1 cellular context compared by ENCODE assay signal in the genomic region with DNA sequence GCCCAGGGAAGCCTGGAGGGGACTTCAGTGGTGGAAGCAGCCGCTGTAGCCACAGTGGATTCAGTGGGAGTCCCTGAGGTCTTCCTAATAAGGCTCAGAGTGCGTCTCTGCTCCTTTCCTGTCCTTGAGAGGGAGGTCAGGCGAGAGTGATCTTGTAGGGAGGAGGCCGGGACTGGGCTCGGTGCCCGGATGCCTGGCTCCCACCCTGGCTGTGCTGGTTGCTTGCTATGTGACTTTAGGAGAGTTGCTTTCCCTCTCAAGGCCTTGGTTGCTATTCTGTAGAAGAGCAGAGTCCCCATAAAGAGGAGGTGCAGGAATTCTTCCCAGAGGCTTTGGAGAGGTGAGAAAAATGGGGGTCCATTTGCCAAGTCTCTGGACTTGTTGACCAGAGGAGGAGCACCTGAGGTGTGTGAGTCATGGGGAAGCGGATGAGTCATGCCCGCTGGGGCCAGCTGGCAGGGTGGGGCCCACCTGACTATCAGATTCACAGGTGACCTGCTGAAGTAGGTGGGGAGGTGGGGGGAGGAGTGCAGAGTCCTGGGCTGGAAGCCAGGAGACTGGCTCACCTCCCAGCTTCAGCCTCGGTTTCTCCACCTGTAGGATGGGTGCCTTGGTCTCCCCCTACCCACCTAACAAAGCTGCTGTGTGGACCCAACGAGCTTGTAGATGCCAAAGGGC.
TF ChIP-seq lines count a peak whose summit lies in the region.

No MANE protein-coding gene starts in this region.

TF ChIP-seq in K562, 482 proteins besides CTCF, POLR2A, EP300 and RAD21 (continued from another document and continues in another):
- TF ChIP-seq CUX1 (CRISPR knock-in tag; IDR thresholded peaks at IDR 0.05) (0 out of 2 replicates have a peak, but pooled peaks have one; percentile 24), SMARCB1 (IDR thresholded peaks at IDR 0.05; ENCODE audit: insufficient read length, low read depth) (peak; percentile 48), ZNF592 (IDR thresholded peaks at IDR 0.05) (peak; percentile 88), ZNF639 (CRISPR knock-in tag; conservative IDR thresholded peaks at IDR 0.05 in 1 of 2, IDR thresholded peaks at IDR 0.05 in 1 of 2) (0 out of 4 replicates have a peak, but pooled peaks of 1 of the 2 experiments have one; percentile 30), TEAD1 (CRISPR knock-in tag; IDR thresholded peaks at IDR 0.05) (0 out of 4 replicates have a peak, but pooled peaks of 1 of the 2 experiments have one; percentile 36), DPF2 (IDR thresholded peaks at IDR 0.05) (peak; percentile 89), MYNN (IDR thresholded peaks at IDR 0.05) (peak; percentile 91; the same call in 1 of the 2 replicates), MYNN (CRISPR knock-in tag; IDR thresholded peaks at IDR 0.05) (no peak), MBD2 (IDR thresholded peaks at IDR 0.05; ENCODE audit: borderline replicate concordance, low read depth) (peak; percentile 61; the same call in 1 of the 2 replicates), POLR2AphosphoS5 (IDR thresholded peaks at IDR 0.05; ENCODE audit: control insufficient read depth, insufficient read depth, low read depth, low read length) (peak; percentile 49; the same call in 1 of the 2 replicates), ZBTB7A (IDR thresholded peaks at IDR 0.05; ENCODE audit: borderline replicate concordance, control insufficient read depth, low read depth, low read length) (peak; percentile 22; the same call in 1 of the 2 replicates), TAF9B (IDR thresholded peaks at IDR 0.05; ENCODE audit: partially characterized antibody) (peak; percentile 97), ZNF318 (IDR thresholded peaks at IDR 0.05; ENCODE audit: borderline replicate concordance in 1 of 2, low read depth in 1 of 2) (peak in 1 of 2 experiments; percentile 87; a peak in 2 of 4 replicates), CTBP1 (IDR thresholded peaks at IDR 0.05; ENCODE audit: borderline replicate concordance) (peak; percentile 85), SMARCE1 (IDR thresholded peaks at IDR 0.05) (peak; percentile 95), GATAD2B (IDR thresholded peaks at IDR 0.05; ENCODE audit: borderline replicate concordance) (peak; percentile 38; the same call in 1 of the 2 replicates), HSF4 (CRISPR knock-in tag; IDR thresholded peaks at IDR 0.05; ENCODE audit: borderline replicate concordance) (0 out of 2 replicates have a peak, but pooled peaks have one; percentile 35), ID3 (CRISPR knock-in tag; IDR thresholded peaks at IDR 0.05) (no peak), ID3 (tag; IDR thresholded peaks at IDR 0.05) (0 out of 2 replicates have a peak, but pooled peaks have one; percentile 32), RAD51 (IDR thresholded peaks at IDR 0.05; ENCODE audit: borderline replicate concordance, low read depth) (0 out of 2 replicates have a peak, but pooled peaks have one; percentile 14), MEF2D (tag; conservative IDR thresholded peaks at IDR 0.05; ENCODE audit: low read depth) (peak; percentile 62; the same call in 1 of the 2 replicates)
- TF ChIP-seq, protein P1, sequence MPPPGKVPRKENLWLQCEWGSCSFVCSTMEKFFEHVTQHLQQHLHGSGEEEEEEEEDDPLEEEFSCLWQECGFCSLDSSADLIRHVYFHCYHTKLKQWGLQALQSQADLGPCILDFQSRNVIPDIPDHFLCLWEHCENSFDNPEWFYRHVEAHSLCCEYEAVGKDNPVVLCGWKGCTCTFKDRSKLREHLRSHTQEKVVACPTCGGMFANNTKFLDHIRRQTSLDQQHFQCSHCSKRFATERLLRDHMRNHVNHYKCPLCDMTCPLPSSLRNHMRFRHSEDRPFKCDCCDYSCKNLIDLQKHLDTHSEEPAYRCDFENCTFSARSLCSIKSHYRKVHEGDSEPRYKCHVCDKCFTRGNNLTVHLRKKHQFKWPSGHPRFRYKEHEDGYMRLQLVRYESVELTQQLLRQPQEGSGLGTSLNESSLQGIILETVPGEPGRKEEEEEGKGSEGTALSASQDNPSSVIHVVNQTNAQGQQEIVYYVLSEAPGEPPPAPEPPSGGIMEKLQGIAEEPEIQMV (tag; conservative IDR thresholded peaks at IDR 0.05; ENCODE audit: low read depth), result peak; percentile 27; the same call in 1 of the 2 replicates
